ENCODE assay signal across 8 cellular contexts in the genomic region with DNA sequence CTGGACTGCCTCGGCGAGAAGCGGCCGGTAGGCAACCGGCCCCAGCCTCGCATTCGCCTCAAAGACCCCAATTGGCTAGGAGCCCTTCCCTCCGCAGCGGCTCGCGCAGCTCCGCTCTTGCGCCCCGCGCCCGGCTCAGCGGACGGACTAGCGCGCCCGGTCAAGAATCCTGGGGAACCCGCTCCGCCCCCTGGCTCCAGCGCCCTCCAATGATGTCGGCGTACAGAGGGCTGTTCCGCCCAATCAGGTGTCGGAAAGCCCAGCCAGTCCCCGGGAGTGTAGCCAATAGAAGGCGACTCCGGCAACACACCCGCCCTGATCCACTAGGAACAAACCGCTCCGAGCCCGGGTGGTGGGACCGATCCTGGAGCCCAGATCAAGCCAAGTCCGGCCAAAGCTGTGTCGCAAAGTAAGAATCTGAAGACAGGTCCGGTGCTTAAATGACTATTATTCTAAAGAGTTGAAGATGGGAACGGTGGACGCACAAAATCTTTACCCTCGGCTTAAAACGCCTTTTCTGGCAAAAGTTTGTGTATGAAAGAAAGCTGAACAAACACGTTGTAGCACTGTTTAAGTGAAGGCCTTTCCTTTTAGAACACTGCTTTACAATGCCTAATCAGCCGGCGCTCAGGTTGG.
DNase-seq lines count a peak whose midpoint lies in the region; ATAC-seq and TF ChIP-seq lines count a peak whose summit lies in the region.

No MANE protein-coding gene starts in this region.

- H3K4me1 ChIP-seq in SJCRH30 (peaks cover 14% of the 10 kb centered on the region; the same call in 1 of the 2 replicates), duodenal mucosa (ENCODE audit: control insufficient read depth in 1 of 2, insufficient read depth in 2 of 2, low read length in 2 of 2) (peaks cover 0 to 6% of the 10 kb centered on the region in 2 donors)

- no peaks in the 10 kb centered on the region for H3K36me3 ChIP-seq in SJCRH30
- peaks cover 0 to 4% of the 10 kb centered on the region in 2 donors for H3K36me3 ChIP-seq in duodenal mucosa (ENCODE audit: control insufficient read depth in 1 of 2, insufficient read depth in 2 of 2, low read length in 2 of 2)

- H3K27ac ChIP-seq in C4-2B (peak overlapping the region; percentile 68), SJCRH30 (peak overlapping the region; percentile 57), duodenal mucosa (ENCODE audit: low read depth, low read length) (peak overlapping the region; percentile 82), layer of hippocampus (ENCODE audit: low read depth, low read length) (peak overlapping the region; percentile 86)

- DNase-seq in SJCRH30, result peak; percentile 96 to 97
- peak in 2 of 3 donors; percentile 4 to 7 for DNase-seq in stimulated activated CD4-positive, alpha-beta T cell treated with anti-CD3 and anti-CD28 coated beads, TNF-alpha, amount 100 ng/mL, for 48 hours (ENCODE audit: low read depth in 3 of 3)
- no peak for DNase-seq in stimulated activated naive CD4-positive, alpha-beta T cell (lab: John Stamatoyannopoulos, UW)

- ATAC-seq in GM19043 (IDR thresholded peaks at IDR 0.05; ENCODE audit: low read depth, unreplicated experiment) (peak; percentile 87), HG03460 (IDR thresholded peaks at IDR 0.05; ENCODE audit: unreplicated experiment) (peak; percentile 86)

- H3K27me3 ChIP-seq in SJCRH30, result no peaks in the 10 kb centered on the region
- H3K27me3 ChIP-seq in duodenal mucosa (ENCODE audit: control insufficient read depth in 1 of 2, insufficient read depth in 2 of 2, low read length in 2 of 2), result peaks cover 8 to 9% of the 10 kb centered on the region in 2 donors
- no peaks in the 10 kb centered on the region for H3K27me3 ChIP-seq in layer of hippocampus (ENCODE audit: control insufficient read depth, insufficient read depth, low read length)

- H3K9me3 ChIP-seq in SJCRH30 (replicated peaks), result no peaks in the 10 kb centered on the region
- no peaks in the 10 kb centered on the region for H3K9me3 ChIP-seq in duodenal mucosa (ENCODE audit: control insufficient read depth in 1 of 2, low read length in 2 of 2)

- H3K9ac ChIP-seq in duodenal mucosa (ENCODE audit: low read depth in 1 of 2, low read length in 2 of 2), result peak overlapping the region; percentile 44 to 87

- H3K4me3 ChIP-seq in SJCRH30, result peak overlapping the region; percentile 82
- peak overlapping the region; percentile 67 to 84 for H3K4me3 ChIP-seq in duodenal mucosa (ENCODE audit: low read depth in 1 of 2, low read length in 2 of 2)

- no peak for TF ChIP-seq CTCF in C4-2B (conservative IDR thresholded peaks at IDR 0.05)

Comparison
In these comparisons a context has a peak if more than half of its experiments do, and no peak if none do; other contexts are left out.
1. DNase-seq: peak in SJCRH30 (2 of 2) and stimulated activated CD4-positive, alpha-beta T cell treated with anti-CD3 and anti-CD28 coated beads, TNF-alpha, amount 100 ng/mL, for 48 hours (2 of 3); none in stimulated activated naive CD4-positive, alpha-beta T cell (0 of 6).
2. Peak in every context shown above with its lines, with median percentiles within 50 percentile points of each other: H3K27ac ChIP-seq.